ENCODE assay signal across 29 cellular contexts in genomic region chr5:65150599-65150998, GRCh38.
"Had no signal": no experiment of that assay in that cellular context is flagged by ENCODE, and none has a peak within 500 bp of the region (broad histone marks: within the 10 kb centered on the region; RNA-seq: fewer than 3 reads in every experiment).

No MANE protein-coding gene starts in this region.

- H3K9me3 Mint-ChIP-seq: activated B cell treated with CpG ODN at 0.5 μM for 24 hours; activated CD8-positive, alpha-beta T cell treated with anti-CD3 and anti-CD28 coated beads for 36 hours; activated naive CD4-positive, alpha-beta T cell treated with anti-CD3 and anti-CD28 coated beads, Interleukin-2, amount 50 U/mL, for 24 hours; activated naive CD8-positive, alpha-beta T cell treated with anti-CD3 and anti-CD28 coated beads, Interleukin-2, amount 50 U/mL, for 24 hours; activated T-helper 2 cell treated with anti-CD3 and anti-CD28 coated beads, Interferon-gamma antibody, Interleukin-2, Interleukin-4, amounts not matched to agents 10 μg/mL and 5 μg/mL and 100 μg/mL, durations not matched to agents 14 hours and 24 hours and 36 hours; central memory CD8-positive, alpha-beta T cell; dendritic cell treated with granulocyte-macrophage colony-stimulating factor and Interleukin-4, amounts not matched to agents 40 ng/mL and 50 ng/mL, for 4 days; endodermal cell; mesothelial cell of epicardium; naive B cell; stimulated activated naive B cell treated with anti-CD40 and anti-IgM and Interleukin-4, amounts not matched to agents 10 μg/mL and 1 μg/mL and 100 μg/mL, for 72 hours had no signal

- H3K4me1 ChIP-seq: foreskin keratinocyte, pancreas, prostate gland, sigmoid colon, stomach, thyroid gland, upper lobe of left lung, vagina had no signal

- H3K27me3 ChIP-seq: foreskin keratinocyte, pancreas, sigmoid colon, stomach, thyroid gland, upper lobe of left lung, vagina had no signal

- ATAC-seq: activated CD8-positive, alpha-beta T cell treated with anti-CD3 and anti-CD28 coated beads for 36 hours; activated naive CD8-positive, alpha-beta T cell treated with anti-CD3 and anti-CD28 coated beads, Interleukin-2, amount 50 U/mL, for 24 hours; esophagus mucosa; foreskin keratinocyte; pancreas; stimulated activated naive B cell treated with anti-CD40 and anti-IgM and Interleukin-4, amounts not matched to agents 10 μg/mL and 1 μg/mL and 100 μg/mL, for 72 hours had no signal

- H3K4me1 Mint-ChIP-seq: activated B cell treated with CpG ODN at 0.5 μM for 24 hours; activated naive CD4-positive, alpha-beta T cell treated with anti-CD3 and anti-CD28 coated beads, Interleukin-2, amount 50 U/mL, for 24 hours; activated naive CD8-positive, alpha-beta T cell treated with anti-CD3 and anti-CD28 coated beads, Interleukin-2, amount 50 U/mL, for 24 hours; central memory CD8-positive, alpha-beta T cell; endodermal cell; mesothelial cell of epicardium; naive B cell; stimulated activated naive B cell treated with anti-CD40 and anti-IgM and Interleukin-4, amounts not matched to agents 10 μg/mL and 1 μg/mL and 100 μg/mL, for 72 hours had no signal

- H3K36me3 Mint-ChIP-seq: naive B cell; stimulated activated naive B cell treated with anti-CD40 and anti-IgM and Interleukin-4, amounts not matched to agents 10 μg/mL and 1 μg/mL and 100 μg/mL, for 72 hours had no signal

- H3K27me3 Mint-ChIP-seq: activated B cell treated with CpG ODN at 0.5 μM for 24 hours; activated CD8-positive, alpha-beta T cell treated with anti-CD3 and anti-CD28 coated beads for 36 hours; activated naive CD8-positive, alpha-beta T cell treated with anti-CD3 and anti-CD28 coated beads, Interleukin-2, amount 50 U/mL, for 24 hours; central memory CD8-positive, alpha-beta T cell; dendritic cell treated with granulocyte-macrophage colony-stimulating factor and Interleukin-4, amounts not matched to agents 40 ng/mL and 50 ng/mL, for 4 days; naive B cell; stimulated activated naive B cell treated with anti-CD40 and anti-IgM and Interleukin-4, amounts not matched to agents 10 μg/mL and 1 μg/mL and 100 μg/mL, for 72 hours had no signal

- H3K27ac ChIP-seq: foreskin keratinocyte, pancreas, prostate gland, sigmoid colon, stomach, thyroid gland, upper lobe of left lung, vagina had no signal

- H3K9me3 ChIP-seq: pancreas, prostate gland, sigmoid colon, stomach, thyroid gland, upper lobe of left lung, vagina had no signal

- H3K4me3 ChIP-seq: pancreas, prostate gland, sigmoid colon, stomach, thyroid gland, upper lobe of left lung, vagina had no signal

- H3K36me3 ChIP-seq: pancreas, prostate gland, sigmoid colon, stomach, thyroid gland, upper lobe of left lung, vagina had no signal

- DNase-seq: activated B cell treated with CpG ODN at 0.5 μM for 24 hours; activated CD4-positive, alpha-beta T cell treated with anti-CD3 and anti-CD28 coated beads, Interleukin-2, amount 50 U/mL, for 1 hour; activated CD8-positive, alpha-beta T cell treated with anti-CD3 and anti-CD28 coated beads for 36 hours; activated naive CD8-positive, alpha-beta T cell treated with anti-CD3 and anti-CD28 coated beads, Interleukin-2, amount 50 U/mL, for 24 hours; activated T-cell treated with anti-CD3 and anti-CD28 coated beads, Interleukin-2, amount 50 U/mL, for 48 hours; amygdala; endodermal cell; foreskin keratinocyte; islet precursor cell; mammary epithelial cell; naive B cell; pancreas; retina; sigmoid colon; small intestine; stimulated activated CD4-positive, alpha-beta T cell treated with anti-CD3 and anti-CD28 coated beads, Interleukin-1b, Interleukin-23, amount 100 ng/mL, for 48 hours; stimulated activated naive B cell treated with anti-CD40 and anti-IgM and Interleukin-4, amounts not matched to agents 10 μg/mL and 1 μg/mL and 100 μg/mL, for 72 hours; stomach; T-helper 2 cell; thyroid gland; upper lobe of left lung had no signal

- H3K4me3 Mint-ChIP-seq: activated B cell treated with CpG ODN at 0.5 μM for 24 hours; activated CD8-positive, alpha-beta T cell treated with anti-CD3 and anti-CD28 coated beads for 36 hours; activated naive CD4-positive, alpha-beta T cell treated with anti-CD3 and anti-CD28 coated beads, Interleukin-2, amount 50 U/mL, for 24 hours; activated naive CD8-positive, alpha-beta T cell treated with anti-CD3 and anti-CD28 coated beads, Interleukin-2, amount 50 U/mL, for 24 hours; central memory CD8-positive, alpha-beta T cell; dendritic cell treated with granulocyte-macrophage colony-stimulating factor and Interleukin-4, amounts not matched to agents 40 ng/mL and 50 ng/mL, for 4 days; endodermal cell; mesothelial cell of epicardium; naive B cell; stimulated activated naive B cell treated with anti-CD40 and anti-IgM and Interleukin-4, amounts not matched to agents 10 μg/mL and 1 μg/mL and 100 μg/mL, for 72 hours had no signal

- H3K27ac Mint-ChIP-seq: activated B cell treated with CpG ODN at 0.5 μM for 24 hours; activated CD8-positive, alpha-beta T cell treated with anti-CD3 and anti-CD28 coated beads for 36 hours; activated naive CD4-positive, alpha-beta T cell treated with anti-CD3 and anti-CD28 coated beads, Interleukin-2, amount 50 U/mL, for 24 hours; activated naive CD8-positive, alpha-beta T cell treated with anti-CD3 and anti-CD28 coated beads, Interleukin-2, amount 50 U/mL, for 24 hours; activated T-helper 2 cell treated with anti-CD3 and anti-CD28 coated beads, Interferon-gamma antibody, Interleukin-2, Interleukin-4, amounts not matched to agents 10 μg/mL and 5 μg/mL and 100 μg/mL, durations not matched to agents 14 hours and 24 hours and 36 hours; dendritic cell treated with granulocyte-macrophage colony-stimulating factor and Interleukin-4, amounts not matched to agents 40 ng/mL and 50 ng/mL, for 4 days; endodermal cell; mesothelial cell of epicardium; naive B cell; stimulated activated naive B cell treated with anti-CD40 and anti-IgM and Interleukin-4, amounts not matched to agents 10 μg/mL and 1 μg/mL and 100 μg/mL, for 72 hours had no signal
